In genomic region chr1:95888877-95889799, GRCh38 we compare ENCODE assay signal across 14 cellular contexts.
DNase-seq lines count a peak whose midpoint lies in the region; ATAC-seq and TF ChIP-seq lines count a peak whose summit lies in the region.
"Had no signal": no experiment of that assay in that cellular context is flagged by ENCODE, and none has a peak within 500 bp of the region (broad histone marks: within the 10 kb centered on the region; RNA-seq: fewer than 3 reads in every experiment).

No MANE protein-coding gene starts in this region.

- H3K27me3 Mint-ChIP-seq in glutamatergic neuron (ENCODE audit: unreplicated experiment) = peaks cover 10% of the 10 kb centered on the region
- H3K27me3 Mint-ChIP-seq in CD8-positive, alpha-beta T cell (ENCODE audit: low read depth) = no peaks in the 10 kb centered on the region
- H3K27me3 Mint-ChIP-seq in CD4-positive, alpha-beta T cell = no peaks in the 10 kb centered on the region
- H3K27me3 Mint-ChIP-seq: T-helper 17 cell had no signal

- no peaks in the 10 kb centered on the region for H3K36me3 Mint-ChIP-seq in glutamatergic neuron (ENCODE audit: unreplicated experiment)
- H3K36me3 Mint-ChIP-seq in CD8-positive, alpha-beta T cell = no peaks in the 10 kb centered on the region
- no peaks in the 10 kb centered on the region for H3K36me3 Mint-ChIP-seq in CD4-positive, alpha-beta T cell (ENCODE audit: low read depth)

- no peaks in the 10 kb centered on the region for H3K4me1 ChIP-seq in CD8-positive, alpha-beta T cell (ENCODE audit: insufficient read depth, low read length)
- H3K4me1 ChIP-seq: ascending aorta, left lung, transverse colon had no signal

- H3K4me3 Mint-ChIP-seq in glutamatergic neuron (ENCODE audit: unreplicated experiment) = peak overlapping the region; percentile 81
- no peak overlapping the region for H3K4me3 Mint-ChIP-seq in CD8-positive, alpha-beta T cell
- no peak overlapping the region for H3K4me3 Mint-ChIP-seq in CD4-positive, alpha-beta T cell
- H3K4me3 Mint-ChIP-seq: T-helper 17 cell had no signal

- peak; percentile 43 for DNase-seq in NCI-H2171 treated with DMSO at 0.1 percent for 48 hours (lab: John Stamatoyannopoulos, UW)
- no peak for DNase-seq in NCI-H2171 (lab: John Stamatoyannopoulos, UW)
- DNase-seq in NCI-H69 (lab: John Stamatoyannopoulos, UW) = peak; percentile 70
- no peak for DNase-seq in glutamatergic neuron
- peak; percentile 3 for DNase-seq in putamen (ENCODE audit: low spot score)
- no peak for DNase-seq in ureter (ENCODE audit: low spot score)
- DNase-seq in CD8-positive, alpha-beta T cell = no peak
- no peak for DNase-seq in CD4-positive, alpha-beta T cell
- DNase-seq: activated CD4-positive, alpha-beta T cell treated with anti-CD3 and anti-CD28 coated beads for 48 hours; heart left ventricle; left lung; T-helper 17 cell; transverse colon had no signal

- H3K27ac ChIP-seq in CD8-positive, alpha-beta T cell (ENCODE audit: low read depth, low read length) = no peak overlapping the region
- H3K27ac ChIP-seq in CD4-positive, alpha-beta T cell (ENCODE audit: low read depth, low read length) = no peak overlapping the region
- H3K27ac ChIP-seq: ascending aorta, left lung, transverse colon had no signal

- H3K9me3 Mint-ChIP-seq in glutamatergic neuron (ENCODE audit: unreplicated experiment) = peaks cover 10% of the 10 kb centered on the region
- H3K9me3 Mint-ChIP-seq in CD8-positive, alpha-beta T cell = peaks cover 13% of the 10 kb centered on the region
- peaks cover 11% of the 10 kb centered on the region for H3K9me3 Mint-ChIP-seq in CD4-positive, alpha-beta T cell

- no peak overlapping the region for H3K4me3 ChIP-seq in CD8-positive, alpha-beta T cell (ENCODE audit: low read depth, low read length)
- H3K4me3 ChIP-seq: ascending aorta, left lung, transverse colon had no signal

- H3K27ac Mint-ChIP-seq in glutamatergic neuron (ENCODE audit: unreplicated experiment) = peak overlapping the region; percentile 99
- no peak overlapping the region for H3K27ac Mint-ChIP-seq in CD8-positive, alpha-beta T cell
- H3K27ac Mint-ChIP-seq in CD4-positive, alpha-beta T cell = no peak overlapping the region
- H3K27ac Mint-ChIP-seq: T-helper 17 cell had no signal

- ATAC-seq in CD8-positive, alpha-beta T cell = no peak
- no peak for ATAC-seq in CD4-positive, alpha-beta T cell (ENCODE audit: poor library complexity)
- ATAC-seq: left lung, T-helper 17 cell had no signal

- no peak for TF ChIP-seq CTCF in glutamatergic neuron (IDR thresholded peaks at IDR 0.05; ENCODE audit: partially characterized antibody, unreplicated experiment)
- TF ChIP-seq CTCF in CD8-positive, alpha-beta T cell (IDR thresholded peaks at IDR 0.05) = no peak
- no peak for TF ChIP-seq CTCF in CD4-positive, alpha-beta T cell (IDR thresholded peaks at IDR 0.05)

- H3K27me3 ChIP-seq in CD8-positive, alpha-beta T cell (ENCODE audit: insufficient read depth, low read length) = no peaks in the 10 kb centered on the region
- H3K27me3 ChIP-seq in CD4-positive, alpha-beta T cell (ENCODE audit: control insufficient read depth, insufficient read depth, low read length) = no peaks in the 10 kb centered on the region
- H3K27me3 ChIP-seq: ascending aorta, heart left ventricle, left lung, transverse colon had no signal

- no peaks in the 10 kb centered on the region for H3K9me3 ChIP-seq in CD8-positive, alpha-beta T cell (ENCODE audit: low read length)
- H3K9me3 ChIP-seq in CD4-positive, alpha-beta T cell (ENCODE audit: control insufficient read depth, low read length) = no peaks in the 10 kb centered on the region
- H3K9me3 ChIP-seq: ascending aorta, transverse colon had no signal

- POLR2A ChIA-PET in CD8-positive, alpha-beta T cell (lab: Charles Lee) = no interaction called here
- POLR2A ChIA-PET in CD4-positive, alpha-beta T cell (lab: Charles Lee) = no interaction called here

- CTCF ChIA-PET in CD8-positive, alpha-beta T cell (lab: Charles Lee) = no interaction called here
- CTCF ChIA-PET in CD4-positive, alpha-beta T cell (lab: Charles Lee) = no interaction called here

- peaks cover 36% of the 10 kb centered on the region for H3K4me1 Mint-ChIP-seq in glutamatergic neuron (ENCODE audit: low read depth, unreplicated experiment)
- no peaks in the 10 kb centered on the region for H3K4me1 Mint-ChIP-seq in CD8-positive, alpha-beta T cell (ENCODE audit: low read depth)
- no peaks in the 10 kb centered on the region for H3K4me1 Mint-ChIP-seq in CD4-positive, alpha-beta T cell (ENCODE audit: low read depth)
- H3K4me1 Mint-ChIP-seq: T-helper 17 cell had no signal

- H3K36me3 ChIP-seq in CD8-positive, alpha-beta T cell (ENCODE audit: insufficient read depth, low read length) = no peaks in the 10 kb centered on the region
- H3K36me3 ChIP-seq: ascending aorta, heart left ventricle, left lung, transverse colon had no signal

- intact Hi-C loops in CD8-positive, alpha-beta T cell (cut with DNase I, micrococcal nuclease) = no loop called here
- intact Hi-C loops in CD4-positive, alpha-beta T cell (cut with DNase I, micrococcal nuclease) = no loop called here

Comparison
In these comparisons a context has a peak if more than half of its experiments do, and no peak if none do; other contexts are left out.
1. DNase-seq: peak in NCI-H2171 treated with DMSO at 0.1 percent for 48 hours (single experiment), NCI-H69 (single experiment) and putamen (single experiment); none in NCI-H2171 (single experiment), glutamatergic neuron (single experiment), ureter (single experiment), CD8-positive, alpha-beta T cell (0 of 7) and CD4-positive, alpha-beta T cell (0 of 10).